9 cellular contexts compared by ENCODE assay signal in genomic region chr4:61199869-61200194, GRCh38. TPM values are rescaled to one million over a fixed set of nuclear protein-coding genes. Genes with fewer than 3 reads are reported as not detected.
DNase-seq lines count a peak whose midpoint lies in the region; ATAC-seq, FAIRE-seq and TF ChIP-seq lines count a peak whose summit lies in the region.
"Had no signal": no experiment of that assay in that cellular context is flagged by ENCODE, and none has a peak within 500 bp of the region (broad histone marks: within the 10 kb centered on the region; RNA-seq: fewer than 3 reads in every experiment).

No MANE protein-coding gene starts in this region.

- TF ChIP-seq CTCF in MCF 10A (IDR thresholded peaks at IDR 0.05; ENCODE audit: unreplicated experiment): no peak

- H3K4me1 ChIP-seq in stomach smooth muscle (ENCODE audit: control insufficient read depth, insufficient read depth, low read length): peaks cover 12% of the 10 kb centered on the region

- no peaks in the 10 kb centered on the region for H3K36me3 Mint-ChIP-seq in MCF 10A (ENCODE audit: insufficient read depth, unreplicated experiment)
- no peaks in the 10 kb centered on the region for H3K36me3 Mint-ChIP-seq in T-cell

- POLR2A ChIA-PET in MCF 10A (lab: Yijun Ruan, JAX) (no interaction called here), T-cell (lab: Charles Lee) (no interaction called here)

- H3K27ac ChIP-seq in layer of hippocampus (ENCODE audit: low read depth, low read length): peak overlapping the region; percentile 30
- no peak overlapping the region for H3K27ac ChIP-seq in stomach smooth muscle (ENCODE audit: low read length)
- H3K27ac ChIP-seq: 22Rv1 had no signal

- H3K27ac Mint-ChIP-seq in MCF 10A (ENCODE audit: low read depth, unreplicated experiment) (no peak overlapping the region), T-cell (no peak overlapping the region)

- no peaks in the 10 kb centered on the region for H3K36me3 ChIP-seq in stomach smooth muscle (ENCODE audit: control insufficient read depth in 2 of 2, insufficient read depth in 2 of 2, low read length in 2 of 2)

- H3K4me3 Mint-ChIP-seq in MCF 10A (ENCODE audit: unreplicated experiment) (peak overlapping the region; percentile 79), T-cell (peak overlapping the region in 1 of 3 donors; percentile 38)

- FAIRE-seq in frontal cortex (lab: Jason Lieb, UNC): no peak

- peak overlapping the region; percentile 31 to 76 for H3K4me3 ChIP-seq in stomach smooth muscle (ENCODE audit: low read length in 2 of 2)

- H3K9ac ChIP-seq in stomach smooth muscle (ENCODE audit: low read length in 2 of 2): no peak overlapping the region

- intact Hi-C loops in MCF 10A (cut with micrococcal nuclease): loop anchor here (5.0 to 10.0 kb wide), 3 partner anchors 265 to 1445 kb away; no protein-coding TSS in a partner anchor

- no peaks in the 10 kb centered on the region for H3K9me3 ChIP-seq in stomach smooth muscle (ENCODE audit: control insufficient read depth in 2 of 2, low read length in 2 of 2)

- no peak for ATAC-seq in T-cell (replicated peaks in 1 of 4)
- ATAC-seq in HG03354 (IDR thresholded peaks at IDR 0.05; ENCODE audit: poor library complexity, severe bottlenecking, unreplicated experiment): no peak

- no TSS peak for BruUV-seq in MCF 10A (replicated peaks; lab: Mats Ljungman, UMichigan)

- no peaks in the 10 kb centered on the region for H3K27me3 ChIP-seq in layer of hippocampus (ENCODE audit: control insufficient read depth, insufficient read depth, low read length)
- H3K27me3 ChIP-seq in stomach smooth muscle (ENCODE audit: control insufficient read depth in 1 of 2, insufficient read depth in 2 of 2, low read length in 2 of 2): peaks cover 15 to 37% of the 10 kb centered on the region in 2 donors

- H3K9me3 Mint-ChIP-seq in MCF 10A (ENCODE audit: unreplicated experiment) (no peaks in the 10 kb centered on the region), T-cell (peaks cover 0 to 7% (median 4%) of the 10 kb centered on the region in 3 donors)

- H3K4me1 Mint-ChIP-seq in MCF 10A (ENCODE audit: insufficient read depth, unreplicated experiment) (peaks cover 21% of the 10 kb centered on the region), T-cell (peaks cover 0 to 3% (median 0%) of the 10 kb centered on the region in 3 donors)

- peak; percentile 83 for DNase-seq in NCI-H146 treated with DMSO at 0.1 percent for 48 hours (lab: John Stamatoyannopoulos, UW; ENCODE audit: unreplicated experiment)
- no peak for DNase-seq in NCI-H146 (lab: John Stamatoyannopoulos, UW)
- DNase-seq in MCF 10A (ENCODE audit: unreplicated experiment): no peak
- DNase-seq in T-cell: no peak
- DNase-seq in frontal cortex (ENCODE audit: low spot score in 2 of 2): no peak

- H3K27me3 Mint-ChIP-seq in MCF 10A (ENCODE audit: insufficient read depth, unreplicated experiment) (no peaks in the 10 kb centered on the region), T-cell (peaks cover 29 to 45% of the 10 kb centered on the region in 2 donors)

- CTCF ChIA-PET in MCF 10A (lab: Yijun Ruan, JAX) (interaction anchor here (0.6 to 1.3 kb wide), 2 partner anchors 14 to 662 kb away, joined by 3 read pairs; no protein-coding TSS in a partner anchor), T-cell (lab: Charles Lee) (no interaction called here)

RNA-seq across cellular contexts. Expression of gene ADGRL3, which starts 0.3 kb away (rescaled TPM):
- total RNA-seq in MCF 10A (2022): 3.5 and 3.6 TPM in 2 replicates
- total RNA-seq in T-cell: under 1 TPM in 1 of 5 donors, not detected in 4; 0.09 TPM
- total RNA-seq in frontal cortex: 302 TPM

Comparison
In these comparisons a context has a peak if more than half of its experiments do, and no peak if none do; other contexts are left out.
1. RNA of gene ADGRL3, which starts 0.3 kb away (total RNA-seq): 302 TPM in frontal cortex (single experiment); 3.5 to 3.6 TPM in MCF 10A and 0.09 TPM in T-cell; every median in the first group is over 10 times any median in the second.